ENCODE assay signal across 10 cellular contexts in genomic region chr14:21505009-21505553, GRCh38. TPM values are rescaled to one million over a fixed set of nuclear protein-coding genes. Genes with fewer than 3 reads are reported as not detected.
DNase-seq lines count a peak whose midpoint lies in the region; ATAC-seq and TF ChIP-seq lines count a peak whose summit lies in the region.
"Had no signal": no experiment of that assay in that cellular context is flagged by ENCODE, and none has a peak within 500 bp of the region (broad histone marks: within the 10 kb centered on the region; RNA-seq: fewer than 3 reads in every experiment).

No MANE protein-coding gene starts in this region.

- no peak overlapping the region for H2BK120ac ChIP-seq in trophoblast cell (ENCODE audit: insufficient read depth, low read length, poor library complexity)

- peaks cover 64% of the 10 kb centered on the region for H3K79me2 ChIP-seq in DND-41 (ENCODE audit: insufficient read depth, low read length)
- H3K79me2 ChIP-seq in trophoblast cell (ENCODE audit: control insufficient read depth, insufficient read depth, low read length, poor library complexity): peaks cover 5% of the 10 kb centered on the region

- H3K4ac ChIP-seq in trophoblast cell (ENCODE audit: low read depth, low read length): no peak overlapping the region

- ATAC-seq in DND-41 (ENCODE audit: insufficient read depth, low read depth) (peak; percentile 67), GM19452 (IDR thresholded peaks at IDR 0.05; ENCODE audit: unreplicated experiment) (peak; percentile 77), HG03097 (IDR thresholded peaks at IDR 0.05; ENCODE audit: low FRiP score, unreplicated experiment) (peak; percentile 50)

- H3K4me1 ChIP-seq in DND-41 (ENCODE audit: insufficient read depth, low read length) (peaks cover 31% of the 10 kb centered on the region), trophoblast cell (ENCODE audit: control insufficient read depth in 1 of 2, insufficient read depth in 2 of 2, low read length in 2 of 2) (peaks cover 0 to 3% of the 10 kb centered on the region in 2 experiments)

- no peak overlapping the region for H4K91ac ChIP-seq in trophoblast cell (ENCODE audit: low read depth, low read length)

- H2BK5ac ChIP-seq in trophoblast cell (ENCODE audit: low read depth, low read length, poor library complexity): no peak overlapping the region

- peak overlapping the region; percentile 74 for H3K4me3 Mint-ChIP-seq in activated naive CD4-positive, alpha-beta T cell treated with anti-CD3 and anti-CD28 coated beads, Interleukin-2, amount 50 U/mL, for 24 hours

- H3K4me3 ChIP-seq in DND-41 (ENCODE audit: low read depth in 1 of 2, low read length in 2 of 2): no peak overlapping the region
- H3K4me3 ChIP-seq in trophoblast cell (ENCODE audit: low read depth, low read length): no peak overlapping the region
- no peak overlapping the region for H3K4me3 ChIP-seq in MG63
- H3K4me3 ChIP-seq: thoracic aorta had no signal

- no peak overlapping the region for H4K8ac ChIP-seq in trophoblast cell (ENCODE audit: low read depth, low read length)

- peaks cover 52% of the 10 kb centered on the region for H3K4me1 Mint-ChIP-seq in activated naive CD4-positive, alpha-beta T cell treated with anti-CD3 and anti-CD28 coated beads, Interleukin-2, amount 50 U/mL, for 24 hours

- H3K9ac ChIP-seq in DND-41 (ENCODE audit: low read depth, low read length) (no peak overlapping the region), trophoblast cell (ENCODE audit: low read length) (no peak overlapping the region)

- H3K9me3 ChIP-seq in DND-41 (ENCODE audit: insufficient read depth, low read length, severe bottlenecking): no peaks in the 10 kb centered on the region
- H3K9me3 ChIP-seq in trophoblast cell (ENCODE audit: insufficient read depth, low read depth, low read length): peaks cover 2% of the 10 kb centered on the region
- no peaks in the 10 kb centered on the region for H3K9me3 ChIP-seq in MG63
- H3K9me3 ChIP-seq: thoracic aorta had no signal

- H3K36me3 ChIP-seq in DND-41 (ENCODE audit: insufficient read depth, low read length) (peaks cover 57% of the 10 kb centered on the region), trophoblast cell (ENCODE audit: control insufficient read depth in 1 of 2, insufficient read depth in 2 of 2, low read length in 2 of 2) (peaks cover 30 to 31% of the 10 kb centered on the region in 2 experiments), MG63 (peaks cover 34% of the 10 kb centered on the region)

- H2AFZ ChIP-seq in DND-41 (ENCODE audit: low read depth, low read length) (no peak overlapping the region), trophoblast cell (ENCODE audit: insufficient read depth, low read length, poor library complexity) (no peak overlapping the region)

- no peak overlapping the region for H2AK5ac ChIP-seq in trophoblast cell (ENCODE audit: low read length)

- H3K27ac ChIP-seq in DND-41 (ENCODE audit: low read length) (no peak overlapping the region), trophoblast cell (ENCODE audit: low read depth, low read length) (no peak overlapping the region)
- H3K27ac ChIP-seq: thoracic aorta had no signal

- TF ChIP-seq CTCF in DND-41 (IDR thresholded peaks at IDR 0.05; ENCODE audit: borderline replicate concordance, extremely low read depth, low read length, poor library complexity, severe bottlenecking): no peak

- H3K4me2 ChIP-seq in DND-41 (ENCODE audit: insufficient read depth, low read length) (no peak overlapping the region), trophoblast cell (ENCODE audit: low read length) (no peak overlapping the region)

- no peak overlapping the region for H4K12ac ChIP-seq in trophoblast cell (ENCODE audit: low read depth, low read length)

- no peaks in the 10 kb centered on the region for H3K27me3 ChIP-seq in DND-41 (ENCODE audit: insufficient read depth, low read length, poor library complexity)
- H3K27me3 ChIP-seq in trophoblast cell (ENCODE audit: insufficient read depth, low read length): no peaks in the 10 kb centered on the region
- H3K27me3 ChIP-seq in MG63: no peaks in the 10 kb centered on the region

- H3K23ac ChIP-seq in trophoblast cell (ENCODE audit: low read length): no peak overlapping the region

- H3K27ac Mint-ChIP-seq in activated naive CD4-positive, alpha-beta T cell treated with anti-CD3 and anti-CD28 coated beads, Interleukin-2, amount 50 U/mL, for 24 hours: peak overlapping the region; percentile 91

- no peaks in the 10 kb centered on the region for H3K79me1 ChIP-seq in trophoblast cell (ENCODE audit: low read length)

- no peak overlapping the region for H3K14ac ChIP-seq in trophoblast cell (ENCODE audit: low read length)

- DNase-seq in DND-41 (peak; percentile 26), SKM-1 treated with dmso at 0.1 percent for 144 hours (lab: John Stamatoyannopoulos, UW; ENCODE audit: unreplicated experiment) (no peak), trophoblast cell (no peak), MG63 (no peak), putamen (ENCODE audit: low spot score) (no peak)
- DNase-seq: hippocampal formation had no signal

- peaks cover 16% of the 10 kb centered on the region for H3K36me3 Mint-ChIP-seq in activated naive CD4-positive, alpha-beta T cell treated with anti-CD3 and anti-CD28 coated beads, Interleukin-2, amount 50 U/mL, for 24 hours

- H4K20me1 ChIP-seq in DND-41 (ENCODE audit: insufficient read depth, low read length): no peaks in the 10 kb centered on the region

- H3K9me3 Mint-ChIP-seq in activated naive CD4-positive, alpha-beta T cell treated with anti-CD3 and anti-CD28 coated beads, Interleukin-2, amount 50 U/mL, for 24 hours: no peaks in the 10 kb centered on the region

- no peak overlapping the region for H3K18ac ChIP-seq in trophoblast cell (ENCODE audit: low read length)

- no peaks in the 10 kb centered on the region for H3K27me3 Mint-ChIP-seq in activated naive CD4-positive, alpha-beta T cell treated with anti-CD3 and anti-CD28 coated beads, Interleukin-2, amount 50 U/mL, for 24 hours

- H2BK12ac ChIP-seq in trophoblast cell (ENCODE audit: low read length): no peak overlapping the region

RNA-seq across cellular contexts. Expression of gene METTL3, which starts 6.1 kb away (rescaled TPM):
- polyA plus RNA-seq in trophoblast cell (2013): 33.6 and 35.2 TPM in 2 replicates
- total RNA-seq in MG63 (2014; rRNA removed; shearing (Covaris generic); ENCODE audit: low replicate concordance): 46.0 and 52.0 TPM in 2 replicates

RNA-seq across cellular contexts. Expression of gene SALL2, which starts 21.1 kb away (rescaled TPM):
- polyA plus RNA-seq in trophoblast cell (2013): 10.9 and 11.6 TPM in 2 replicates
- total RNA-seq in MG63 (2014; rRNA removed; shearing (Covaris generic); ENCODE audit: low replicate concordance): 0.36 and 0.81 TPM in 2 replicates

RNA-seq across cellular contexts. Expression of gene TOX4, which starts 28.1 kb away (rescaled TPM):
- polyA plus RNA-seq in trophoblast cell (2013): 74.2 and 74.3 TPM in 2 replicates
- 26.9 and 75.1 TPM in 2 replicates for total RNA-seq in MG63 (2014; rRNA removed; shearing (Covaris generic); ENCODE audit: low replicate concordance)

RNA-seq across cellular contexts. Expression of gene RAB2B, which starts 28.3 kb away (rescaled TPM):
- 24.2 and 24.9 TPM in 2 replicates for polyA plus RNA-seq in trophoblast cell (2013)
- total RNA-seq in MG63 (2014; rRNA removed; shearing (Covaris generic); ENCODE audit: low replicate concordance): 6.5 and 7.2 TPM in 2 replicates

RNA-seq across cellular contexts. Expression of gene CHD8, which starts 49.2 kb away (rescaled TPM):
- polyA plus RNA-seq in trophoblast cell (2013): 58.2 and 59.2 TPM in 2 replicates
- total RNA-seq in MG63 (2014; rRNA removed; shearing (Covaris generic); ENCODE audit: low replicate concordance): 24.1 and 24.6 TPM in 2 replicates
